In genomic region chr20:62285722-62286121, GRCh38 we compare ENCODE assay signal across 23 cellular contexts. TPM values are rescaled to one million over a fixed set of nuclear protein-coding genes. Genes with fewer than 3 reads are reported as not detected.
DNase-seq lines count a peak whose midpoint lies in the region; ATAC-seq, FAIRE-seq and TF ChIP-seq lines count a peak whose summit lies in the region.
"Had no signal": no experiment of that assay in that cellular context is flagged by ENCODE, and none has a peak within 500 bp of the region (broad histone marks: within the 10 kb centered on the region; RNA-seq: fewer than 3 reads in every experiment).

No MANE protein-coding gene starts in this region.

- no peaks in the 10 kb centered on the region for H3K79me2 ChIP-seq in trophoblast cell (ENCODE audit: control insufficient read depth, insufficient read depth, low read length, poor library complexity)
- H3K79me2 ChIP-seq in neural progenitor cell (ENCODE audit: low read depth) = no peaks in the 10 kb centered on the region

- no peak overlapping the region for H3K23ac ChIP-seq in trophoblast cell (ENCODE audit: low read length)

- no peak overlapping the region for H4K12ac ChIP-seq in trophoblast cell (ENCODE audit: low read depth, low read length)

- DNase-seq in caudate nucleus (lab: John Stamatoyannopoulos, UW) (no peak), kidney (peak; percentile 88), trophoblast cell (no peak), neural progenitor cell (ENCODE audit: low spot score) (no peak), NCI-H774 (lab: John Stamatoyannopoulos, UW) (no peak)
- DNase-seq: BE2C; effector memory CD8-positive, alpha-beta T cell; glutamatergic neuron; NCI-H1105 treated with DMSO at 0.1 percent for 48 hours; NCI-H2081 treated with DMSO at 0.1 percent for 48 hours; NCI-H446; NK-92 treated with Interleukin-12 subunit alpha and Interleukin-12 subunit beta, amount 100 ng/mL, for 24 hours; Peyer's patch; stimulated activated CD8-positive, alpha-beta memory T cell treated with anti-CD3 and anti-CD28 coated beads, Interleukin-4, amount 100 ng/mL, for 48 hours; T-helper 17 cell; WERI-Rb-1 had no signal

- H3K4me3 ChIP-seq in BLaER1 treated with 17β-estradiol and CSF1 and Interleukin-3, amounts not matched to agents 10 nM and 100 nM = no peak overlapping the region
- H3K4me3 ChIP-seq in kidney (ENCODE audit: low read length in 2 of 2) (no peak overlapping the region), trophoblast cell (ENCODE audit: low read depth, low read length) (no peak overlapping the region), neural progenitor cell (no peak overlapping the region)
- H3K4me3 ChIP-seq: Peyer's patch, uterus had no signal

- TF ChIP-seq CTCF in kidney (IDR thresholded peaks at IDR 0.05; ENCODE audit: borderline replicate concordance, extremely low read depth, insufficient read depth) (no peak), neural progenitor cell (IDR thresholded peaks at IDR 0.05) (no peak)

- H2BK5ac ChIP-seq in trophoblast cell (ENCODE audit: low read depth, low read length, poor library complexity) = no peak overlapping the region

- peaks cover 33 to 96% (median 52%) of the 10 kb centered on the region in 11 experiments for H3K36me3 ChIP-seq in BLaER1 treated with 17β-estradiol and CSF1 and Interleukin-3, amounts not matched to agents 10 nM and 100 nM
- H3K36me3 ChIP-seq in kidney (ENCODE audit: control insufficient read depth in 1 of 2, insufficient read depth in 2 of 2, low read length in 2 of 2) (peaks cover 22 to 37% of the 10 kb centered on the region in 2 donors), trophoblast cell (ENCODE audit: control insufficient read depth in 1 of 2, insufficient read depth in 2 of 2, low read length in 2 of 2) (peaks cover 47 to 53% of the 10 kb centered on the region in 2 experiments), neural progenitor cell (no peaks in the 10 kb centered on the region)
- H3K36me3 ChIP-seq: uterus had no signal

- no peak overlapping the region for H2AK5ac ChIP-seq in trophoblast cell (ENCODE audit: low read length)

- ATAC-seq in GM21825 (IDR thresholded peaks at IDR 0.05; ENCODE audit: unreplicated experiment) = no peak
- no peak for ATAC-seq in GM21786 (IDR thresholded peaks at IDR 0.05; ENCODE audit: unreplicated experiment)
- ATAC-seq: activated naive CD4-positive, alpha-beta T cell treated with anti-CD3 and anti-CD28 coated beads, Interleukin-2, amount 50 U/mL, for 72 hours; effector memory CD8-positive, alpha-beta T cell; T-helper 17 cell had no signal

- H3K27ac Mint-ChIP-seq in neural progenitor cell = no peak overlapping the region
- H3K27ac Mint-ChIP-seq: activated naive CD4-positive, alpha-beta T cell treated with anti-CD3 and anti-CD28 coated beads, Interleukin-2, amount 50 U/mL, for 72 hours; T-helper 17 cell had no signal

- FAIRE-seq in kidney (lab: Jason Lieb, UNC) = no peak
- FAIRE-seq: astrocyte had no signal

- no peak overlapping the region for H2BK120ac ChIP-seq in trophoblast cell (ENCODE audit: insufficient read depth, low read length, poor library complexity)

- no CpG with 5 or more reads among the region's 23 CpGs for WGBS in trophoblast cell (ENCODE audit: extremely low coverage, insufficient coverage, insufficient read length)

- peaks cover 3% of the 10 kb centered on the region for H3K27me3 Mint-ChIP-seq in neural progenitor cell (ENCODE audit: insufficient read depth, low read depth)
- H3K27me3 Mint-ChIP-seq: effector memory CD8-positive, alpha-beta T cell; T-helper 17 cell had no signal

- peak overlapping the region in 5 of 11 experiments; percentile 5 to 39 (median 23); a peak in 6 of 22 replicates for H3K9ac ChIP-seq in BLaER1 treated with 17β-estradiol and CSF1 and Interleukin-3, amounts not matched to agents 10 nM and 100 nM
- no peak overlapping the region for H3K9ac ChIP-seq in kidney (ENCODE audit: low read length in 2 of 2)
- H3K9ac ChIP-seq in trophoblast cell (ENCODE audit: low read length) = no peak overlapping the region
- no peak overlapping the region for H3K9ac ChIP-seq in neural progenitor cell

- H3K36me3 Mint-ChIP-seq in neural progenitor cell = peaks cover 25% of the 10 kb centered on the region
- H3K36me3 Mint-ChIP-seq: activated naive CD4-positive, alpha-beta T cell treated with anti-CD3 and anti-CD28 coated beads, Interleukin-2, amount 50 U/mL, for 72 hours had no signal

- H3K4ac ChIP-seq in trophoblast cell (ENCODE audit: low read depth, low read length) = no peak overlapping the region

- H3K4me1 Mint-ChIP-seq in neural progenitor cell = no peaks in the 10 kb centered on the region
- H3K4me1 Mint-ChIP-seq: neural crest cell had no signal

- H2BK12ac ChIP-seq in trophoblast cell (ENCODE audit: low read length) = no peak overlapping the region

- H4K8ac ChIP-seq in trophoblast cell (ENCODE audit: low read depth, low read length) = no peak overlapping the region

- no peak overlapping the region for H4K91ac ChIP-seq in trophoblast cell (ENCODE audit: low read depth, low read length)

- no peak overlapping the region for H3K4me3 Mint-ChIP-seq in neural progenitor cell
- H3K4me3 Mint-ChIP-seq: effector memory CD8-positive, alpha-beta T cell; neural crest cell; T-helper 17 cell had no signal

- peaks cover 0 to 31% (median 6%) of the 10 kb centered on the region in 11 experiments; a peak in 9 of 22 replicates for H4K20me1 ChIP-seq in BLaER1 treated with 17β-estradiol and CSF1 and Interleukin-3, amounts not matched to agents 10 nM and 100 nM
- H4K20me1 ChIP-seq in neural progenitor cell (ENCODE audit: low read depth) = no peaks in the 10 kb centered on the region

- H3K79me1 ChIP-seq in trophoblast cell (ENCODE audit: low read length) = no peaks in the 10 kb centered on the region

- H3K27me3 ChIP-seq in BLaER1 treated with 17β-estradiol and CSF1 and Interleukin-3, amounts not matched to agents 10 nM and 100 nM = peaks cover 0 to 12% (median 0%) of the 10 kb centered on the region in 11 experiments; a peak in 1 of 22 replicates
- H3K27me3 ChIP-seq in trophoblast cell (ENCODE audit: insufficient read depth, low read length) = no peaks in the 10 kb centered on the region
- no peaks in the 10 kb centered on the region for H3K27me3 ChIP-seq in neural progenitor cell
- H3K27me3 ChIP-seq: BE2C, Peyer's patch, uterus had no signal

- H3K4me2 ChIP-seq in BLaER1 treated with 17β-estradiol and CSF1 and Interleukin-3, amounts not matched to agents 10 nM and 100 nM = peak overlapping the region; percentile 57 to 86 (median 72)
- H3K4me2 ChIP-seq in trophoblast cell (ENCODE audit: low read length) = no peak overlapping the region
- H3K4me2 ChIP-seq in neural progenitor cell = no peak overlapping the region

- H3F3A ChIP-seq in neural progenitor cell (ENCODE audit: low read depth) = no peaks in the 10 kb centered on the region

- H3K14ac ChIP-seq in trophoblast cell (ENCODE audit: low read length) = no peak overlapping the region

- H3K9me3 ChIP-seq in BLaER1 treated with 17β-estradiol and CSF1 and Interleukin-3, amounts not matched to agents 10 nM and 100 nM (replicated peaks in 1 of 11) = no peaks in the 10 kb centered on the region
- H3K9me3 ChIP-seq in kidney (ENCODE audit: control insufficient read depth in 1 of 2, low read length in 2 of 2) = no peaks in the 10 kb centered on the region
- H3K9me3 ChIP-seq in trophoblast cell (ENCODE audit: insufficient read depth, low read depth, low read length) = peaks cover 3% of the 10 kb centered on the region
- no peaks in the 10 kb centered on the region for H3K9me3 ChIP-seq in neural progenitor cell (ENCODE audit: low read depth)
- H3K9me3 ChIP-seq: BE2C, Peyer's patch, uterus had no signal

- intact Hi-C loops in kidney (cut with DNase I) = no loop called here

- no peaks in the 10 kb centered on the region for H3K9me3 Mint-ChIP-seq in neural progenitor cell
- H3K9me3 Mint-ChIP-seq: activated naive CD4-positive, alpha-beta T cell treated with anti-CD3 and anti-CD28 coated beads, Interleukin-2, amount 50 U/mL, for 72 hours; effector memory CD8-positive, alpha-beta T cell; neural crest cell had no signal

- no peak overlapping the region for H3K27ac ChIP-seq in BLaER1 treated with 17β-estradiol and CSF1 and Interleukin-3, amounts not matched to agents 10 nM and 100 nM
- H3K27ac ChIP-seq in caudate nucleus (ENCODE audit: low read depth, low read length) (peak overlapping the region; percentile 58), kidney (ENCODE audit: low read depth in 2 of 2, low read length in 2 of 2) (no peak overlapping the region), trophoblast cell (ENCODE audit: low read depth, low read length) (peak overlapping the region; percentile 26), neural progenitor cell (no peak overlapping the region)
- H3K27ac ChIP-seq: uterus, WERI-Rb-1 had no signal

- H3K4me1 ChIP-seq in BLaER1 treated with 17β-estradiol and CSF1 and Interleukin-3, amounts not matched to agents 10 nM and 100 nM = peaks cover 14 to 27% (median 20%) of the 10 kb centered on the region in 10 experiments
- H3K4me1 ChIP-seq in kidney (ENCODE audit: control insufficient read depth in 1 of 2, insufficient read depth in 1 of 2, low read depth in 1 of 2, low read length in 2 of 2) (no peaks in the 10 kb centered on the region), trophoblast cell (ENCODE audit: control insufficient read depth in 1 of 2, insufficient read depth in 2 of 2, low read length in 2 of 2) (peaks cover 15 to 27% of the 10 kb centered on the region in 2 experiments), neural progenitor cell (no peaks in the 10 kb centered on the region)
- H3K4me1 ChIP-seq: Peyer's patch, uterus had no signal

- H2AFZ ChIP-seq in trophoblast cell (ENCODE audit: insufficient read depth, low read length, poor library complexity) (no peak overlapping the region), neural progenitor cell (replicated peaks) (no peak overlapping the region)

- H3K18ac ChIP-seq in trophoblast cell (ENCODE audit: low read length) = no peak overlapping the region

RNA-seq across cellular contexts. Expression of gene ADRM1, which starts 17.1 kb away (rescaled TPM):
- 64.4 TPM for total RNA-seq in kidney
- polyA plus RNA-seq in kidney (ENCODE audit: insufficient read depth, low read depth, low replicate concordance) = 79.4 TPM
- 164 and 175 TPM in 2 replicates for polyA plus RNA-seq in trophoblast cell (2013)
- 52.3 and 96.3 TPM in 2 replicates for total RNA-seq in neural progenitor cell (ENCODE audit: low replicate concordance)

RNA-seq across cellular contexts. Expression of gene OSBPL2, which starts 47.4 kb away (rescaled TPM):
- total RNA-seq in kidney (57.1 TPM), neural progenitor cell (ENCODE audit: low replicate concordance) (28.4 and 35.7 TPM in 2 replicates)
- 20.4 TPM for polyA plus RNA-seq in kidney (ENCODE audit: insufficient read depth, low read depth, low replicate concordance)
- 57.6 and 60.3 TPM in 2 replicates for polyA plus RNA-seq in trophoblast cell (2013)

Comparison
In these comparisons a context has a peak if more than half of its experiments do, and no peak if none do; other contexts are left out.
1. H3K27ac ChIP-seq: peak in caudate nucleus (single experiment) and trophoblast cell (single experiment); none in BLaER1 treated with 17β-estradiol and CSF1 and Interleukin-3, amounts not matched to agents 10 nM and 100 nM (0 of 11), kidney (0 of 2) and neural progenitor cell (single experiment).
2. H3K4me2 ChIP-seq: peak in BLaER1 treated with 17β-estradiol and CSF1 and Interleukin-3, amounts not matched to agents 10 nM and 100 nM (11 of 11); none in trophoblast cell (single experiment) and neural progenitor cell (single experiment).